ENCODE assay signal across 14 cellular contexts in the genomic region with DNA sequence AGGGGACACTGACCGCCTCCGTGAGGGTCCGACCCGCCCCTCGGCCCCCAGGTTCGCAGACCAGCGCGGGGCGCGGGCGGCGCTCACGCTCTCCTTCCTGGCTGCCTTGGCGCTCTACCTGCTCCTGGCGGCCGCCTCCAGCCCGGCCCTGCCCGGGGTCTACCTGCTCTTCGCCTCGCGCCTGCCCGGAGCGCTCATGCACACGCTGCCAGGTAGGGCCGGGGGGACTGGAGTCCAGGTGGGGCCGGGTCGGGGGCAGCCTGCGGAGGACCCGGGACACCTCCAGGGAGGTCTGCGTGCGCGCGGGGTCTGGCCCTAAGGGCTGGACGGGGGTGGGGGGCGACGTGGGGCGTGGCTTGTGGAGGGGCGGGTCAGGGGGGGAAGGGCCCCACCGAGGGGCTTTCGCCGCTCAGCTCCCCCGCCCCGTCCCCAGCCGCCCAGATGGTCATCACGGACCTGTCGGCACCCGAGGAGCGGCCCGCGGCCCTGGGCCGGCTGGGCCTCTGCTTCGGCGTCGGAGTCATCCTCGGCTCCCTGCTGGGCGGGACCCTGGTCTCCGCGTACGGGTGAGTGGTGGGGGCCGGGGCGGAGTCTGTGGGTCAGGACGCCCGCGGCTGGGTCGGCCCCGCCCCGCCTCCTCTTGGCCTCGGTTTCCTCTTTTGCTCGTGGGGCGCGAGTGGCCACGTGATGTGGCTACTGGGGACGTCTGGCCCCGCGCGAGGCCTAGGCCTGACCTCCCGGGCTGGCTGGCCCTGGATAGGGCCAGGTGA.
"Had no signal": no experiment of that assay in that cellular context is flagged by ENCODE, and none has a peak within 500 bp of the region (broad histone marks: within the 10 kb centered on the region; RNA-seq: fewer than 3 reads in every experiment).

No MANE protein-coding gene starts in this region.

- H3K4me3 Mint-ChIP-seq: activated CD8-positive, alpha-beta memory T cell treated with anti-CD3 and anti-CD28 coated beads, Interleukin-2, amount 10 ng/mL, durations not matched to agents 7 days and 5 days; activated naive CD8-positive, alpha-beta T cell treated with anti-CD3 and anti-CD28 coated beads for 36 hours; activated T-cell treated with anti-CD3 and anti-CD28 coated beads, Interleukin-2, amount 50 U/mL, for 24 hours; natural killer cell; stimulated activated naive CD8-positive, alpha-beta T cell treated with anti-CD3 and anti-CD28 coated beads, Interleukin-15, Interleukin-2, amounts not matched to agents 100 ng/mL and 50 ng/mL, for 24 hours had no signal

- ATAC-seq: activated CD8-positive, alpha-beta memory T cell treated with anti-CD3 and anti-CD28 coated beads, Interleukin-2, amount 10 ng/mL, durations not matched to agents 7 days and 5 days; natural killer cell had no signal

- FAIRE-seq: colon, urothelium cell line had no signal

- H3K27ac ChIP-seq: sigmoid colon had no signal

- H3K9me3 ChIP-seq: sigmoid colon had no signal

- H3K27me3 Mint-ChIP-seq: activated CD8-positive, alpha-beta memory T cell treated with anti-CD3 and anti-CD28 coated beads, Interleukin-2, amount 10 ng/mL, durations not matched to agents 7 days and 5 days; activated naive CD8-positive, alpha-beta T cell treated with anti-CD3 and anti-CD28 coated beads for 36 hours; activated T-cell treated with anti-CD3 and anti-CD28 coated beads, Interleukin-2, amount 50 U/mL, for 24 hours; stimulated activated naive CD8-positive, alpha-beta T cell treated with anti-CD3 and anti-CD28 coated beads, Interleukin-15, Interleukin-2, amounts not matched to agents 100 ng/mL and 50 ng/mL, for 24 hours had no signal

- H3K27ac Mint-ChIP-seq: activated CD8-positive, alpha-beta memory T cell treated with anti-CD3 and anti-CD28 coated beads, Interleukin-2, amount 10 ng/mL, durations not matched to agents 7 days and 5 days; activated naive CD8-positive, alpha-beta T cell treated with anti-CD3 and anti-CD28 coated beads for 36 hours; activated T-cell treated with anti-CD3 and anti-CD28 coated beads, Interleukin-2, amount 50 U/mL, for 24 hours; stimulated activated naive CD8-positive, alpha-beta T cell treated with anti-CD3 and anti-CD28 coated beads, Interleukin-15, Interleukin-2, amounts not matched to agents 100 ng/mL and 50 ng/mL, for 24 hours had no signal

- H3K36me3 Mint-ChIP-seq: natural killer cell had no signal

- H3K9me3 Mint-ChIP-seq: activated T-cell treated with anti-CD3 and anti-CD28 coated beads, Interleukin-2, amount 50 U/mL, for 24 hours had no signal

- DNase-seq: activated CD4-positive, alpha-beta T cell treated with anti-CD3 and anti-CD28 coated beads, Interleukin-2, amount 50 U/mL, for 4 hours; activated CD8-positive, alpha-beta memory T cell treated with anti-CD3 and anti-CD28 coated beads, Interleukin-2, amount 10 ng/mL, durations not matched to agents 7 days and 5 days; activated effector memory CD4-positive, alpha-beta T cell treated with anti-CD3 and anti-CD28 coated beads, Interleukin-2, amount 50 U/mL, for 16 hours; activated naive CD8-positive, alpha-beta T cell treated with anti-CD3 and anti-CD28 coated beads for 36 hours; activated T-cell treated with anti-CD3 and anti-CD28 coated beads, Interleukin-2, amount 50 U/mL, for 24 hours; foreskin melanocyte; natural killer cell; nucleus accumbens; sigmoid colon; stimulated activated CD4-positive, alpha-beta T cell treated with anti-CD3 and anti-CD28 coated beads, Interleukin-2, amount 100 ng/mL, for 48 hours; T-helper 2 cell had no signal

- H3K36me3 ChIP-seq: sigmoid colon had no signal
